Comparison of ENCODE assay signal across 8 cellular contexts in the genomic region with DNA sequence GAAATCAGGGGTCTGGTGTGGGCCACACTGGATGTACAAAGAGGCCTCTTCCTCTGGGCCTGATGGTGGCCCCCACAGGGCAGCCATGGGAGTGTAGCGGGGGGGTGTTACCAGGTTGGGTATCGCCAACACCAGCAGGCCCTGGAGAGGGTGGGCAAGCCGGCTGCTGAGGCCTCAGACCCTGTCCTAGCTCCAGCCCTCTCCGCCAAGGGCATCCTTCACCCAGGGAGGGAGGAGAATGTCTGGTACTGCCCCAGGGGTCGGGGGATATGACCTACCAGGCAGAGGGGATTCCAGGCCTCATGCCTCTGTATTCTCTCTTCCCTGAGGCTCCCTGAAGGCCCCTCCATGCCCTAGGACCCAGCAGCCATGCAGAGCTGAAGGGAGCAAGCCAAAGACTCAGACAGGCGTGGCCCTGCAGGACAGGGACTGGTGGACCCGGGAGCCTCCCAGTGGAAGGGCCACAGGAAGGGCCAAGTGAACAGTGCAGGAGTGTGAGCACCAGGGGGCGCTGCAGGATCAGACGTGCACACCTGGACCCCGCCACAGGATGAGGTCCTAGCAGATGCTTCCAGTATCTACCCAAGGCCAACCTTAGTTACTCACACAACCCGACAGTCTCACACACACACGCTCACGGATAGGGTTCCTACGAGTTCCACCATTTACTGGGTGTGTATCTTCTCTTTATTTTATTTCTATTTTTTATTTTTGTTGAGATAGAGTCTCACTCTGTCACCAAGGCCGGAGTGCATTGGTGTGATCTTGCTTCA. TPM values are rescaled to one million over a fixed set of nuclear protein-coding genes. Genes with fewer than 3 reads are reported as not detected.
A peak's percentile ranks its signal among the peaks of the same experiment; 100 is the strongest.
DNase-seq lines count a peak whose midpoint lies in the region; ATAC-seq and TF ChIP-seq lines count a peak whose summit lies in the region.

No MANE protein-coding gene starts in this region.

- DNase-seq in NCI-H524 (lab: John Stamatoyannopoulos, UW) (peak; percentile 76 to 90), cerebellar cortex (ENCODE audit: low spot score) (peak; percentile 81), left lobe of liver (ENCODE audit: low spot score) (peak; percentile 92)
- DNase-seq in activated CD4-positive, alpha-beta T cell treated with anti-CD3 and anti-CD28 coated beads for 24 hours (ENCODE audit: low read depth in 2 of 2), result peak; percentile 88 to 94
- DNase-seq in stimulated activated CD4-positive, alpha-beta T cell treated with anti-CD3 and anti-CD28 coated beads, Interleukin-4, amount 100 ng/mL, for 1 hour, result peak; percentile 92

- ATAC-seq in HG03103 (IDR thresholded peaks at IDR 0.05; ENCODE audit: low read depth, unreplicated experiment) (peak; percentile 68), left lobe of liver (peak; percentile 96), GM21423 (IDR thresholded peaks at IDR 0.05; ENCODE audit: unreplicated experiment) (no peak)

- peak; percentile 93 for TF ChIP-seq CTCF in GM12874 (IDR thresholded peaks at IDR 0.05; ENCODE audit: insufficient read depth, low read depth, low read length)

RNA-seq across cellular contexts. Expression of a gene that starts 10.9 kb away (rescaled TPM):
- 67.7 TPM for total RNA-seq in left lobe of liver

RNA-seq across cellular contexts. Expression of a gene that starts 16.5 kb away (rescaled TPM):
- 80.3 TPM for total RNA-seq in left lobe of liver

RNA-seq across cellular contexts. Expression of a gene that starts 42.2 kb away (rescaled TPM):
- 286 TPM for total RNA-seq in left lobe of liver

RNA-seq across cellular contexts. Expression of a gene that starts 43.3 kb away (rescaled TPM):
- 42.6 TPM for total RNA-seq in left lobe of liver

RNA-seq across cellular contexts. Expression of a gene that starts 51.4 kb away (rescaled TPM):
- total RNA-seq in left lobe of liver, result 12.2 TPM
